ENCODE assay signal across 18 cellular contexts in the genomic region with DNA sequence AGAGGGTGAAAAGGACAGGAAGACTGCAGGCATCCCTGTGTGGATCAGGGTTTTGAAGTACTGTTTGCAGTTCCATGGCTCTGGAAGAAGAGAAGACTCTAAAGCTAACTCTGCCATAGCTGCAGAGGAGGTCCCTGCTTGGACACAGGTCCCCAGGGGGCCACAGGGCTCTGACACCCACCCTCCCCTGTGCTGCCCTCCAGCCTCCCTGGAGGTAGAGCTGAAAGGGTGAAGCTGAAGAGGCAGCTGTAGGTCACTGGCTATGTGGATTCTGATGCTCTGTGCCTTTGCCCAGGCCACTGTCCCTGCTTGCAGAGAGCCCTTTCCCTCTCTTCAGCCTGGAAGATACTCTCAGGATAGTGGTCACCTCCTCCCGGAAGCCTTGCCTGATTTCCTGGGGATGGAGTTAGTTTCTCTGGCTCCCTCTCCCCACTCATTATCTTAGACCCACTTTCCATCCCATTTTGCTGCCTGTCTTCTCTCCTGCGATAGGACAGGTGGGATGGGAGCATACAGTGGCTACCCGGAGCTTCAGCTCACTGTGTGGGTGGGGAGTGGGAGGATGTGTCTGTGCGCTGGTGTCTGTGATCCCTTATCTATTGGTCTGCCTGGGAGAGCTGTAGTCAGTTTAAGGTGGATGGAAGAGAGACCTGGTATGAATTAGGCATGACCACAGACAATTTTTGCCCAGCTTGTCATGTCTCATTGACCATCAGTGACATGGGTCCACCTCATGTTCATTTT.
DNase-seq lines count a peak whose midpoint lies in the region; FAIRE-seq and TF ChIP-seq lines count a peak whose summit lies in the region.
"Had no signal": no experiment of that assay in that cellular context is flagged by ENCODE, and none has a peak within 500 bp of the region (broad histone marks: within the 10 kb centered on the region; RNA-seq: fewer than 3 reads in every experiment).

No MANE protein-coding gene starts in this region.

- H3K36me3 ChIP-seq in HEK293 (ENCODE audit: control insufficient read depth in 2 of 2, insufficient read depth in 1 of 2, low read length in 2 of 2) (no peaks in the 10 kb centered on the region), adrenal gland (replicated peaks in 1 of 2) (no peaks in the 10 kb centered on the region), kidney (ENCODE audit: control insufficient read depth in 1 of 2, insufficient read depth in 2 of 2, low read length in 2 of 2) (no peaks in the 10 kb centered on the region), spleen (no peaks in the 10 kb centered on the region)
- H3K36me3 ChIP-seq: heart left ventricle had no signal

- H3K9ac ChIP-seq in kidney (ENCODE audit: low read length in 2 of 2), result no peak overlapping the region

- H3K27me3 ChIP-seq in adrenal gland, result no peaks in the 10 kb centered on the region
- peaks cover 4 to 73% (median 28%) of the 10 kb centered on the region in 7 donors for H3K27me3 ChIP-seq in spleen (replicated peaks in 1 of 7)

- DNase-seq in adrenal gland (peak in 1 of 7 donors; percentile 22), kidney (peak; percentile 54), spleen (peak; percentile 59), GM03348 (ENCODE audit: low spot score) (no peak), GDM1 (lab: John Stamatoyannopoulos, UW) (no peak), LoVo (ENCODE audit: low spot score) (no peak)
- DNase-seq: activated B cell treated with CpG ODN at 0.5 μM for 24 hours; activated CD8-positive, alpha-beta memory T cell treated with anti-CD3 and anti-CD28 coated beads, Interleukin-2, amount 50 U/mL, for 48 hours; activated naive CD8-positive, alpha-beta T cell treated with anti-CD3 and anti-CD28 coated beads for 36 hours; CD4-positive, alpha-beta T cell; heart left ventricle; HFFc6; NCI-H1694; NCI-H2171 treated with DMSO at 0.1 percent for 48 hours; occipital lobe; stimulated activated CD4-positive, alpha-beta T cell treated with anti-CD3 and anti-CD28 coated beads, Interleukin-4, amount 100 ng/mL, for 4 hours; stimulated activated naive CD8-positive, alpha-beta T cell treated with anti-CD3 and anti-CD28 coated beads, Interleukin-15, Interleukin-2, amounts not matched to agents 100 U/mL and 50 U/mL, for 24 hours had no signal

- TF ChIP-seq POLR2A in adrenal gland (IDR thresholded peaks at IDR 0.05), result no peak
- TF ChIP-seq POLR2A in spleen (IDR thresholded peaks at IDR 0.05), result no peak

- whole genome bisulfite sequencing in adrenal gland, 4 donors, result 80 to 90% (median 90%) methylated on average over 3 to 4 of the region's 4 CpGs
- WGBS in spleen, 5 donors, result 79 to 93% (median 87%) methylated on average over 4 of the region's 4 CpGs

- POLR2A ChIA-PET in HEK293 (lab: Yijun Ruan, JAX), result interaction anchor here (0.6 kb wide), 1 partner anchor 35 kb away, joined by 3 read pairs; no protein-coding TSS in a partner anchor

- H3K27ac ChIP-seq in HEK293 (ENCODE audit: extremely low read depth, low read depth, low read length), result no peak overlapping the region
- H3K27ac ChIP-seq in adrenal gland, result peak overlapping the region in 4 of 5 donors; percentile 14 to 92 (median 83)
- H3K27ac ChIP-seq in kidney (ENCODE audit: low read depth in 2 of 2, low read length in 2 of 2), result no peak overlapping the region
- no peak overlapping the region for H3K27ac ChIP-seq in spleen
- H3K27ac ChIP-seq: heart left ventricle had no signal

- H3K4me1 ChIP-seq in HEK293 (ENCODE audit: control insufficient read depth, insufficient read depth, low read length) (peaks cover 3% of the 10 kb centered on the region; the same call in 1 of the 2 replicates), adrenal gland (replicated peaks in 1 of 2) (peaks cover 47 to 56% of the 10 kb centered on the region in 2 donors), kidney (ENCODE audit: control insufficient read depth in 1 of 2, insufficient read depth in 1 of 2, low read depth in 1 of 2, low read length in 2 of 2) (peaks cover 3 to 12% of the 10 kb centered on the region in 2 donors), spleen (peaks cover 8 to 23% (median 14%) of the 10 kb centered on the region in 6 donors)

- H3K9me3 ChIP-seq in HEK293 (ENCODE audit: control insufficient read depth, insufficient read depth, low read depth, low read length) (no peaks in the 10 kb centered on the region), adrenal gland (replicated peaks in 1 of 3) (no peaks in the 10 kb centered on the region), kidney (ENCODE audit: control insufficient read depth in 1 of 2, low read length in 2 of 2) (no peaks in the 10 kb centered on the region), spleen (no peaks in the 10 kb centered on the region)
- H3K9me3 ChIP-seq: heart left ventricle had no signal

- FAIRE-seq in kidney (lab: Jason Lieb, UNC), result no peak

- no peak for TF ChIP-seq CTCF in HEK293 (tag by site-specific recombination; IDR thresholded peaks at IDR 0.05)
- TF ChIP-seq CTCF in adrenal gland (IDR thresholded peaks at IDR 0.05), result no peak
- no peak for TF ChIP-seq CTCF in kidney (IDR thresholded peaks at IDR 0.05; ENCODE audit: borderline replicate concordance, extremely low read depth, insufficient read depth)
- no peak for TF ChIP-seq CTCF in spleen (IDR thresholded peaks at IDR 0.05 in 8 of 11, conservative IDR thresholded peaks at IDR 0.05 in 3 of 11)

- H3K4me3 ChIP-seq in HEK293 (ENCODE audit: low read depth, low read length) (no peak overlapping the region), adrenal gland (no peak overlapping the region), kidney (ENCODE audit: low read length in 2 of 2) (no peak overlapping the region), spleen (no peak overlapping the region)
- H3K4me3 ChIP-seq: heart left ventricle had no signal

- intact Hi-C loops in adrenal gland (cut with DNase I), result no loop called here
- intact Hi-C loops in kidney (cut with DNase I), result no loop called here
- intact Hi-C loops in spleen (cut with DNase I; ENCODE audit: low total_unique reads), result no loop called here

- CTCF ChIA-PET in HEK293 (lab: Yijun Ruan, JAX), result interaction anchor here (0.6 to 0.7 kb wide), 4 partner anchors 18 to 115 kb away, joined by 3 to 4 read pairs (median 4); no protein-coding TSS in a partner anchor

TF ChIP-seq in HEK293, 187 proteins besides CTCF, POLR2A, EP300 and RAD21:
- TF ChIP-seq ZNF223 (tag by site-specific recombination; IDR thresholded peaks at IDR 0.05), result no peak
- peak; percentile 50 for TF ChIP-seq ZFHX2 (tag by site-specific recombination; conservative IDR thresholded peaks at IDR 0.05)
- TF ChIP-seq EGR2 (tag by site-specific recombination; IDR thresholded peaks at IDR 0.05; ENCODE audit: low read depth), result peak; percentile 61; the same call in 1 of the 2 replicates
- 0 out of 2 replicates have a peak, but pooled peaks have one; percentile 8 for TF ChIP-seq GLIS1 (tag by site-specific recombination; IDR thresholded peaks at IDR 0.05)
- TF ChIP-seq, protein P1, sequence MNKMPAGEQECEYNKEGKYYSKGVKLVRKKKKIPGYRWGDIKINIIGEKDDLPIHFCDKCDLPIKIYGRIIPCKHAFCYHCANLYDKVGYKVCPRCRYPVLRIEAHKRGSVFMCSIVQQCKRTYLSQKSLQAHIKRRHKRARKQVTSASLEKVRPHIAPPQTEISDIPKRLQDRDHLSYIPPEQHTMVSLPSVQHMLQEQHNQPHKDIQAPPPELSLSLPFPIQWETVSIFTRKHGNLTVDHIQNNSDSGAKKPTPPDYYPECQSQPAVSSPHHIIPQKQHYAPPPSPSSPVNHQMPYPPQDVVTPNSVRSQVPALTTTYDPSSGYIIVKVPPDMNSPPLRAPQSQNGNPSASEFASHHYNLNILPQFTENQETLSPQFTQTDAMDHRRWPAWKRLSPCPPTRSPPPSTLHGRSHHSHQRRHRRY (tag by site-specific recombination; IDR thresholded peaks at IDR 0.05), result no peak

Comparison
In these comparisons a context has a peak if more than half of its experiments do, and no peak if none do; other contexts are left out.
1. H3K27ac ChIP-seq: peak in adrenal gland (4 of 5); none in HEK293 (single experiment), kidney (0 of 2) and spleen (0 of 8).
2. DNase-seq: peak in kidney (single experiment) and spleen (single experiment); none in GM03348 (single experiment), GDM1 (single experiment) and LoVo (single experiment).